Comparison of ENCODE assay signal across 19 cellular contexts in the genomic region with DNA sequence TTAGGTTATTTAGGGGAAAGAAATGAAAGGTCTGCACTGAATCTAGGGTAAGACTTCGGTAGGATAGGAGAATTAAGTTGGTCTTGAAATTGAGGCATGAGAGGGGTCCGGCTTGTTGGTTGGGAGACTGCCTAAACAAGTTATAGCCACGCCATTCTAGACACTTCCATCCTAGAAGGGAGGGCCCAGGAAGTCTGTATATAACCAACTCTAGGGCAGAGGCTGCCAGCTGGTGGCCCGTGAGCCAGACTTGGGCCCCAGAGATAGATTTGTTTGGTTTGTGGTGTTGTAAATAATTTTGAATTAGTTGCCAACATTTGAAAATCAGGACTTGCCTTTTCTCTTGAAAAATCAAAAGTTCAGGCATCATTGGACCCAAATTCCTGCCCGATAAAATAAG. TPM values are rescaled to one million over a fixed set of nuclear protein-coding genes. Genes with fewer than 3 reads are reported as not detected.
DNase-seq lines count a peak whose midpoint lies in the region; ATAC-seq, FAIRE-seq and TF ChIP-seq lines count a peak whose summit lies in the region.
"Had no signal": no experiment of that assay in that cellular context is flagged by ENCODE, and none has a peak within 500 bp of the region (broad histone marks: within the 10 kb centered on the region; RNA-seq: fewer than 3 reads in every experiment).

No MANE protein-coding gene starts in this region.

- peaks cover 68% of the 10 kb centered on the region for H3K4me1 ChIP-seq in DOHH2 (ENCODE audit: control insufficient read depth, low read length)
- H3K4me1 ChIP-seq: BE2C, uterus had no signal

- no peak for FAIRE-seq in GM12891 (lab: Jason Lieb, UNC)
- FAIRE-seq: endometrium had no signal

- no peak for ATAC-seq in activated T-helper 17 cell treated with anti-CD3 and anti-CD28 coated beads, Interleukin-2, amount 50 U/mL, for 72 hours (replicated peaks)
- ATAC-seq in HG02623 (IDR thresholded peaks at IDR 0.05; ENCODE audit: unreplicated experiment) (no peak), HG02938 (IDR thresholded peaks at IDR 0.05; ENCODE audit: unreplicated experiment) (no peak)
- ATAC-seq: sciatic nerve; stimulated activated naive CD8-positive, alpha-beta T cell treated with anti-CD3 and anti-CD28 coated beads, Interleukin-15, Interleukin-2, amounts not matched to agents 100 U/mL and 50 U/mL, for 24 hours had no signal

- H3K9me3 ChIP-seq in DOHH2 (ENCODE audit: control insufficient read depth, insufficient read depth, low read length): no peaks in the 10 kb centered on the region
- H3K9me3 ChIP-seq: BE2C, uterus had no signal

- H3K9me3 Mint-ChIP-seq in T-helper 2 cell treated with Interferon-gamma antibody and Interleukin-4, amounts not matched to agents 5 μg/mL and 100 μg/mL, for 36 hours: no peaks in the 10 kb centered on the region
- H3K9me3 Mint-ChIP-seq in activated T-helper 17 cell treated with anti-CD3 and anti-CD28 coated beads, Interleukin-2, amount 50 U/mL, for 72 hours: no peaks in the 10 kb centered on the region

- no peak overlapping the region for H3K4me3 Mint-ChIP-seq in T-helper 2 cell treated with Interferon-gamma antibody and Interleukin-4, amounts not matched to agents 5 μg/mL and 100 μg/mL, for 36 hours
- H3K4me3 Mint-ChIP-seq in activated T-helper 17 cell treated with anti-CD3 and anti-CD28 coated beads, Interleukin-2, amount 50 U/mL, for 72 hours: peak overlapping the region; percentile 21

- intact Hi-C loops in posterior vena cava (cut with DNase I): loop anchor here in 1 of 2 donors (1.0 kb wide), 1 partner anchor 31 kb away; the partner anchor contains the start of gene PRMT7

- no peaks in the 10 kb centered on the region for H3K27me3 Mint-ChIP-seq in T-helper 2 cell treated with Interferon-gamma antibody and Interleukin-4, amounts not matched to agents 5 μg/mL and 100 μg/mL, for 36 hours (ENCODE audit: low read depth)
- no peaks in the 10 kb centered on the region for H3K27me3 Mint-ChIP-seq in activated T-helper 17 cell treated with anti-CD3 and anti-CD28 coated beads, Interleukin-2, amount 50 U/mL, for 72 hours

- no peaks in the 10 kb centered on the region for H3K9me2 ChIP-seq in DOHH2 (replicated peaks; ENCODE audit: control insufficient read depth, low read length)

- TF ChIP-seq CTCF in DOHH2 (IDR thresholded peaks at IDR 0.05; ENCODE audit: low read depth, low read length, poor library complexity, severe bottlenecking): no peak

- DNase-seq in T-helper 2 cell treated with Interferon-gamma antibody and Interleukin-4, amounts not matched to agents 5 μg/mL and 100 μg/mL, for 36 hours (ENCODE audit: low spot score): no peak
- DNase-seq in T-helper 2 cell: no peak
- DNase-seq in posterior vena cava (ENCODE audit: low spot score): peak; percentile 1
- DNase-seq in GM12891 (ENCODE audit: insufficient read length, low spot score): no peak
- DNase-seq: 8988T; BE2C; NCI-H2107; NCI-H524 treated with DMSO at 0.1 percent for 48 hours; stimulated activated naive CD8-positive, alpha-beta T cell treated with anti-CD3 and anti-CD28 coated beads, Interleukin-15, Interleukin-2, amounts not matched to agents 100 U/mL and 50 U/mL, for 24 hours; SW 1271; uterus had no signal

- peak overlapping the region; percentile 22 for H3K4me3 ChIP-seq in DOHH2 (ENCODE audit: low read length)
- H3K4me3 ChIP-seq: uterus had no signal

- H3K79me2 ChIP-seq in DOHH2 (ENCODE audit: control insufficient read depth, low read length): peaks cover 66% of the 10 kb centered on the region

- no peak for TF ChIP-seq POLR2A in GM12891 (IDR thresholded peaks at IDR 0.05; ENCODE audit: low read depth, low read length)

- H3K36me3 ChIP-seq in DOHH2 (ENCODE audit: control insufficient read depth, low read length): peaks cover 57% of the 10 kb centered on the region
- H3K36me3 ChIP-seq: uterus had no signal

- peak overlapping the region; percentile 93 for H3K27ac ChIP-seq in DOHH2 (ENCODE audit: low read depth, low read length)
- H3K27ac ChIP-seq: uterus, VCaP had no signal

- H3K27ac Mint-ChIP-seq in T-helper 2 cell treated with Interferon-gamma antibody and Interleukin-4, amounts not matched to agents 5 μg/mL and 100 μg/mL, for 36 hours: peak overlapping the region; percentile 63
- H3K27ac Mint-ChIP-seq in activated T-helper 17 cell treated with anti-CD3 and anti-CD28 coated beads, Interleukin-2, amount 50 U/mL, for 72 hours: peak overlapping the region; percentile 70

- H3K36me3 Mint-ChIP-seq in T-helper 2 cell treated with Interferon-gamma antibody and Interleukin-4, amounts not matched to agents 5 μg/mL and 100 μg/mL, for 36 hours (ENCODE audit: low read depth): peaks cover 57% of the 10 kb centered on the region
- peaks cover 80% of the 10 kb centered on the region for H3K36me3 Mint-ChIP-seq in activated T-helper 17 cell treated with anti-CD3 and anti-CD28 coated beads, Interleukin-2, amount 50 U/mL, for 72 hours (ENCODE audit: low read depth)

- no peaks in the 10 kb centered on the region for H4K20me1 ChIP-seq in DOHH2 (ENCODE audit: control insufficient read depth, insufficient read depth, low read depth, low read length)

- H3F3A ChIP-seq in DOHH2 (ENCODE audit: control insufficient read depth, insufficient read depth): peaks cover 34% of the 10 kb centered on the region

- H3K27me3 ChIP-seq in DOHH2 (ENCODE audit: control insufficient read depth, low read length): no peaks in the 10 kb centered on the region
- H3K27me3 ChIP-seq: BE2C, uterus had no signal

- peaks cover 60% of the 10 kb centered on the region for H3K4me1 Mint-ChIP-seq in T-helper 2 cell treated with Interferon-gamma antibody and Interleukin-4, amounts not matched to agents 5 μg/mL and 100 μg/mL, for 36 hours (ENCODE audit: low read depth)
- peaks cover 55% of the 10 kb centered on the region for H3K4me1 Mint-ChIP-seq in activated T-helper 17 cell treated with anti-CD3 and anti-CD28 coated beads, Interleukin-2, amount 50 U/mL, for 72 hours

- peak overlapping the region; percentile 82 for H3K4me2 ChIP-seq in DOHH2 (ENCODE audit: low read length)

TF ChIP-seq in GM12891, 5 proteins besides CTCF, POLR2A, EP300 and RAD21:
- TF ChIP-seq PAX5 (IDR thresholded peaks at IDR 0.05; ENCODE audit: insufficient read depth, low read length, severe bottlenecking) (no peak), TAF1 (IDR thresholded peaks at IDR 0.05; ENCODE audit: low read depth, low read length) (no peak), SPI1 (IDR thresholded peaks at IDR 0.05; ENCODE audit: low read depth, low read length) (no peak), POU2F2 (IDR thresholded peaks at IDR 0.05; ENCODE audit: low read depth, low read length) (no peak), POLR2AphosphoS5 (IDR thresholded peaks at IDR 0.05; ENCODE audit: low read depth, low read length) (no peak)

RNA-seq across cellular contexts. Expression of gene SLC7A6, which starts 15.8 kb away (rescaled TPM):
- total RNA-seq in activated T-helper 17 cell treated with anti-CD3 and anti-CD28 coated beads, Interleukin-2, amount 50 U/mL, for 72 hours: 10 to 100 TPM; 65.6 to 99.0 TPM
- 10 to 100 TPM; 28.4 to 39.7 TPM for total RNA-seq in posterior vena cava
- polyA plus RNA-seq in GM12891 (2012; ENCODE audit: low read depth, missing spikeins): 27.0 TPM

RNA-seq across cellular contexts. Expression of gene SLC7A6OS, which starts 30.6 kb away (rescaled TPM):
- 10 to 100 TPM; 21.3 to 21.8 TPM for total RNA-seq in activated T-helper 17 cell treated with anti-CD3 and anti-CD28 coated beads, Interleukin-2, amount 50 U/mL, for 72 hours
- total RNA-seq in posterior vena cava: 10 to 100 TPM in 1 of 2 donors, 1 to 10 TPM in 1; 9.9 to 12.5 TPM
- polyA plus RNA-seq in GM12891 (2012; ENCODE audit: low read depth, missing spikeins): 14.2 TPM

RNA-seq across cellular contexts. Expression of gene PRMT7, which starts 30.7 kb away (rescaled TPM):
- 10 to 100 TPM; 53.3 to 57.8 TPM for total RNA-seq in activated T-helper 17 cell treated with anti-CD3 and anti-CD28 coated beads, Interleukin-2, amount 50 U/mL, for 72 hours
- total RNA-seq in posterior vena cava: 10 to 100 TPM; 18.1 to 22.9 TPM
- 49.7 TPM for polyA plus RNA-seq in GM12891 (2012; ENCODE audit: low read depth, missing spikeins)

RNA-seq across cellular contexts. Expression of gene PLA2G15, which starts 35.0 kb away (rescaled TPM):
- 10 to 100 TPM; 11.2 to 15.5 TPM for total RNA-seq in activated T-helper 17 cell treated with anti-CD3 and anti-CD28 coated beads, Interleukin-2, amount 50 U/mL, for 72 hours
- 10 to 100 TPM; 11.6 to 21.9 TPM for total RNA-seq in posterior vena cava
- 6.5 TPM for polyA plus RNA-seq in GM12891 (2012; ENCODE audit: low read depth, missing spikeins)

RNA-seq across cellular contexts. Expression of gene ESRP2, which starts 44.2 kb away (rescaled TPM):
- under 1 TPM; 0.13 to 0.15 TPM for total RNA-seq in activated T-helper 17 cell treated with anti-CD3 and anti-CD28 coated beads, Interleukin-2, amount 50 U/mL, for 72 hours
- total RNA-seq in posterior vena cava: under 1 TPM in 1 of 2 donors, not detected in 1; 0.23 TPM
- polyA plus RNA-seq in GM12891 (2012; ENCODE audit: low read depth, missing spikeins): 0.12 TPM
- total RNA-seq: H4 had no signal
